10 cellular contexts compared by ENCODE assay signal in genomic region chr14:94056579-94057308, GRCh38. TPM values are rescaled to one million over a fixed set of nuclear protein-coding genes. Genes with fewer than 3 reads are reported as not detected.
DNase-seq lines count a peak whose midpoint lies in the region; ATAC-seq and TF ChIP-seq lines count a peak whose summit lies in the region.
"Had no signal": no experiment of that assay in that cellular context is flagged by ENCODE, and none has a peak within 500 bp of the region (broad histone marks: within the 10 kb centered on the region; RNA-seq: fewer than 3 reads in every experiment).

No MANE protein-coding gene starts in this region.

- H3K27ac ChIP-seq in MM.1S (ENCODE audit: low read length) (peak overlapping the region; percentile 66; the same call in 1 of the 2 replicates), lung (ENCODE audit: low read depth in 1 of 2, low read length in 1 of 2) (no peak overlapping the region)

- H3K4me3 ChIP-seq in MM.1S (ENCODE audit: low read length) (no peak overlapping the region), lung (no peak overlapping the region)

- ATAC-seq in GM18858 (IDR thresholded peaks at IDR 0.05; ENCODE audit: unreplicated experiment) (peak; percentile 50), GM21526 (IDR thresholded peaks at IDR 0.05; ENCODE audit: low FRiP score, unreplicated experiment) (peak; percentile 82), lung (ENCODE audit: insufficient read depth, low FRiP score) (no peak)

- H3K79me2 ChIP-seq in MM.1S (ENCODE audit: low read length), result peaks cover 49% of the 10 kb centered on the region

- no peak overlapping the region for H3K9ac ChIP-seq in MM.1S (ENCODE audit: low read length)

- no peaks in the 10 kb centered on the region for H4K20me1 ChIP-seq in MM.1S (ENCODE audit: insufficient read depth, low read length)

- peaks cover 42% of the 10 kb centered on the region for H3K4me1 ChIP-seq in MM.1S (ENCODE audit: low read length)
- peaks cover 3 to 4% of the 10 kb centered on the region in 2 donors for H3K4me1 ChIP-seq in lung (ENCODE audit: control insufficient read depth in 2 of 2, insufficient read depth in 2 of 2, low read length in 2 of 2)

- H3F3A ChIP-seq in MM.1S (ENCODE audit: insufficient read depth, low read length), result peaks cover 18% of the 10 kb centered on the region

- no peaks in the 10 kb centered on the region for H3K9me3 ChIP-seq in MM.1S (replicated peaks; ENCODE audit: insufficient read depth, low read length)
- H3K9me3 ChIP-seq in lung (ENCODE audit: control insufficient read depth in 2 of 2, insufficient read depth in 1 of 2, low read length in 1 of 2), result no peaks in the 10 kb centered on the region

- no peaks in the 10 kb centered on the region for H3K27me3 ChIP-seq in MM.1S (replicated peaks; ENCODE audit: insufficient read depth, low read length)
- no peaks in the 10 kb centered on the region for H3K27me3 ChIP-seq in lung (ENCODE audit: control insufficient read depth, insufficient read depth)

- H3K9me2 ChIP-seq in MM.1S (replicated peaks; ENCODE audit: insufficient read depth, low read length), result no peaks in the 10 kb centered on the region

- peak overlapping the region; percentile 29; the same call in 1 of the 2 replicates for H3K4me2 ChIP-seq in MM.1S (ENCODE audit: low read depth, low read length)

- DNase-seq in MM.1S, result peak; percentile 62
- DNase-seq in lung (ENCODE audit: low spot score), result peak; percentile 20
- DNase-seq in NCI-H2081 (lab: John Stamatoyannopoulos, UW), result no peak
- no peak for DNase-seq in effector CD4-positive, alpha-beta T cell
- DNase-seq in HCEC 1CT, result no peak
- DNase-seq in NCI-H1092 (lab: John Stamatoyannopoulos, UW), result no peak
- DNase-seq: NCI-H1105 treated with DMSO at 0.1 percent for 48 hours had no signal

- TF ChIP-seq CTCF in MM.1S (IDR thresholded peaks at IDR 0.05; ENCODE audit: low read length) (no peak), lung (IDR thresholded peaks at IDR 0.05; ENCODE audit: control extremely low read depth, extremely low read depth) (no peak)

- 84 to 92% methylated on average over 6 of the region's 6 CpGs for WGBS in lung, 2 donors

- H3K36me3 ChIP-seq in MM.1S (replicated peaks; ENCODE audit: insufficient read depth, low read length) (no peaks in the 10 kb centered on the region; the same call in 1 of the 2 replicates), lung (ENCODE audit: control insufficient read depth in 2 of 2, insufficient read depth in 2 of 2, low read length in 2 of 2) (peaks cover 61 to 65% of the 10 kb centered on the region in 2 donors)

- no peak overlapping the region for H2AFZ ChIP-seq in MM.1S (ENCODE audit: low read length)

RNA-seq across cellular contexts. Expression of gene DDX24, which starts 24.3 kb away (rescaled TPM):
- 100 to 1,000 TPM; 116 to 138 TPM for total RNA-seq in lung
- polyA plus RNA-seq in lung, result 10 to 100 TPM; 78.4 to 98.9 TPM

RNA-seq across cellular contexts. Expression of gene IFI27L1, which starts 24.4 kb away (rescaled TPM):
- 10 to 100 TPM; 14.6 to 23.0 TPM for total RNA-seq in lung
- polyA plus RNA-seq in lung, result 10 to 100 TPM; 16.7 to 41.5 TPM

RNA-seq across cellular contexts. Expression of gene OTUB2, which starts 30.6 kb away (rescaled TPM):
- 1 to 10 TPM; 2.1 to 2.2 TPM for total RNA-seq in lung
- polyA plus RNA-seq in lung, result under 1 TPM; 0.31 to 0.98 TPM

RNA-seq across cellular contexts. Expression of gene IFI27, which starts 53.8 kb away (rescaled TPM):
- total RNA-seq in lung, result 100 to 1,000 TPM in 1 of 2 donors, 10 to 100 TPM in 1; 94.1 to 308 TPM
- 100 to 1,000 TPM; 447 to 883 TPM for polyA plus RNA-seq in lung

RNA-seq across cellular contexts. Expression of gene CCDC197, which starts 59.6 kb away (rescaled TPM):
- total RNA-seq in lung, result not detected
- polyA plus RNA-seq in lung, result not detected
- polyA plus RNA-seq: neural cell had no signal

Comparison
In these comparisons a context has a peak if more than half of its experiments do, and no peak if none do; other contexts are left out.
1. DNase-seq: peak in MM.1S (single experiment) and lung (single experiment); none in NCI-H2081 (0 of 2), effector CD4-positive, alpha-beta T cell (single experiment), HCEC 1CT (single experiment) and NCI-H1092 (single experiment).